In the genomic region with DNA sequence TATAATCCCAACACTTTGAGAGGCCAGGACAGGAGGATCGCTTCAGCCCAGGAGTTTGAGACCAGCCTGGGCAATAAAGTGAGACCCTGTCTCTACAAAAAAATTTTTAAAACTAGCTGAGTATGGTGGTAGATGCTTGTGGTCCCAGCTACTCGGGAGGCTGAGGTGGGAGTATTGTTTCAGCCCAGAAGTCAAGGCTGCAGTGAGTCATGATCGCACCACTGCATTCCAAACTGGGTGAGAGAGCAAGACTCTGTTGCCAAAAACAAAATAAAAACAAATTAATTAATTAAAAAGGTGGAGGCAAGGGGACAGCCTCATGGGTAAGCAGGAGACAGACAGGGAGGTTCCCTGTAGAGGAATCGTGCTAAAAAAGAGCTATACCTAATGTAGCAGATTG, we compare ENCODE assay signal across 22 cellular contexts. TPM values are rescaled to one million over a fixed set of nuclear protein-coding genes. Genes with fewer than 3 reads are reported as not detected.
DNase-seq lines count a peak whose midpoint lies in the region; ATAC-seq and TF ChIP-seq lines count a peak whose summit lies in the region.
"Had no signal": no experiment of that assay in that cellular context is flagged by ENCODE, and none has a peak within 500 bp of the region (broad histone marks: within the 10 kb centered on the region; RNA-seq: fewer than 3 reads in every experiment).

No MANE protein-coding gene starts in this region.

- H3K4me1 ChIP-seq in breast epithelium = no peaks in the 10 kb centered on the region
- no peaks in the 10 kb centered on the region for H3K4me1 ChIP-seq in sigmoid colon
- H3K4me1 ChIP-seq: esophagus squamous epithelium, pancreas, transverse colon had no signal

- no peaks in the 10 kb centered on the region for H3K27me3 Mint-ChIP-seq in MCF 10A (ENCODE audit: insufficient read depth, unreplicated experiment)
- H3K27me3 Mint-ChIP-seq: activated naive CD8-positive, alpha-beta T cell treated with anti-CD3 and anti-CD28 coated beads for 36 hours; stimulated activated naive CD8-positive, alpha-beta T cell treated with anti-CD3 and anti-CD28 coated beads, Interleukin-15, Interleukin-2, amounts not matched to agents 100 ng/mL and 50 ng/mL, for 24 hours had no signal

- H3K9me3 ChIP-seq in breast epithelium (no peaks in the 10 kb centered on the region), sigmoid colon (no peaks in the 10 kb centered on the region)
- H3K9me3 ChIP-seq: esophagus squamous epithelium, pancreas, transverse colon had no signal

- 91 to 95% methylated on average over 4 of the region's 4 CpGs for WGBS in sigmoid colon, 2 donors

- no peak overlapping the region for H3K27ac Mint-ChIP-seq in MCF 10A (ENCODE audit: low read depth, unreplicated experiment)
- H3K27ac Mint-ChIP-seq: activated naive CD8-positive, alpha-beta T cell treated with anti-CD3 and anti-CD28 coated beads for 36 hours; natural killer cell; stimulated activated naive CD8-positive, alpha-beta T cell treated with anti-CD3 and anti-CD28 coated beads, Interleukin-15, Interleukin-2, amounts not matched to agents 100 ng/mL and 50 ng/mL, for 24 hours had no signal

- in situ Hi-C loops in brain microvascular endothelial cell (cut with HindIII; ENCODE audit: low pct_ligation_motif_present, low sequenced_read_pairs) = no loop called here

- H3K4me3 Mint-ChIP-seq in MCF 10A (ENCODE audit: unreplicated experiment) = no peak overlapping the region
- H3K4me3 Mint-ChIP-seq: activated naive CD8-positive, alpha-beta T cell treated with anti-CD3 and anti-CD28 coated beads for 36 hours; natural killer cell; stimulated activated naive CD8-positive, alpha-beta T cell treated with anti-CD3 and anti-CD28 coated beads, Interleukin-15, Interleukin-2, amounts not matched to agents 100 ng/mL and 50 ng/mL, for 24 hours had no signal

- peaks cover 22% of the 10 kb centered on the region for H3K36me3 Mint-ChIP-seq in MCF 10A (ENCODE audit: insufficient read depth, unreplicated experiment)
- H3K36me3 Mint-ChIP-seq: natural killer cell had no signal

- BruUV-seq in MCF 10A (replicated peaks; lab: Mats Ljungman, UMichigan) = no TSS peak

- intact Hi-C loops in MCF 10A (cut with micrococcal nuclease) (no loop called here), breast epithelium (cut with DNase I; ENCODE audit: low total_unique reads) (no loop called here), sigmoid colon (cut with DNase I) (no loop called here)

- TF ChIP-seq CTCF in MCF 10A (IDR thresholded peaks at IDR 0.05; ENCODE audit: unreplicated experiment) (no peak), breast epithelium (IDR thresholded peaks at IDR 0.05) (no peak), brain microvascular endothelial cell (IDR thresholded peaks at IDR 0.05; ENCODE audit: low read depth, low read length, missing control alignments) (no peak), sigmoid colon (IDR thresholded peaks at IDR 0.05) (no peak)

- H3K27ac ChIP-seq in breast epithelium = no peak overlapping the region
- no peak overlapping the region for H3K27ac ChIP-seq in brain microvascular endothelial cell
- no peak overlapping the region for H3K27ac ChIP-seq in sigmoid colon
- H3K27ac ChIP-seq: 22Rv1, esophagus squamous epithelium, pancreas, transverse colon had no signal

- H3K4me3 ChIP-seq in breast epithelium = no peak overlapping the region
- H3K4me3 ChIP-seq in brain microvascular endothelial cell (ENCODE audit: low read depth, low read length) = no peak overlapping the region
- H3K4me3 ChIP-seq in sigmoid colon = no peak overlapping the region
- H3K4me3 ChIP-seq: esophagus squamous epithelium, pancreas, transverse colon had no signal

- peak; percentile 32 for DNase-seq in MCF 10A (ENCODE audit: unreplicated experiment)
- DNase-seq in breast epithelium (ENCODE audit: low spot score in 2 of 2) = no peak
- peak; percentile 53 for DNase-seq in brain microvascular endothelial cell
- peak; percentile 25 for DNase-seq in glomerular visceral epithelial cell (ENCODE audit: extremely low spot score)
- DNase-seq in sigmoid colon = no peak
- no peak for DNase-seq in NCI-H1417 treated with DMSO at 0.1 percent for 48 hours (lab: John Stamatoyannopoulos, UW)
- DNase-seq: activated naive CD8-positive, alpha-beta T cell treated with anti-CD3 and anti-CD28 coated beads for 36 hours; esophagus squamous epithelium; H7; hypothalamus; kidney; mammary epithelial cell; natural killer cell; NCI-H1930; pancreas; RPMI8226; transverse colon had no signal

- H3K4me1 Mint-ChIP-seq in MCF 10A (ENCODE audit: insufficient read depth, unreplicated experiment) = no peaks in the 10 kb centered on the region
- H3K4me1 Mint-ChIP-seq: activated naive CD8-positive, alpha-beta T cell treated with anti-CD3 and anti-CD28 coated beads for 36 hours; natural killer cell had no signal

- POLR2A ChIA-PET in MCF 10A (lab: Yijun Ruan, JAX) = interaction anchor here (0.7 to 1.8 kb wide), 5 partner anchors 11 to 82 kb away, joined by 3 to 7 read pairs (median 4); a partner anchor contains a TSS

- no peak for TF ChIP-seq POLR2A in breast epithelium (IDR thresholded peaks at IDR 0.05)
- no peak for TF ChIP-seq POLR2A in sigmoid colon (IDR thresholded peaks at IDR 0.05)

- CTCF ChIA-PET in MCF 10A (lab: Yijun Ruan, JAX) = interaction anchor here (0.6 to 1.3 kb wide), 6 partner anchors 9 to 246 kb away, joined by 3 to 7 read pairs (median 3); no protein-coding TSS in a partner anchor

- no peaks in the 10 kb centered on the region for H3K9me3 Mint-ChIP-seq in MCF 10A (ENCODE audit: unreplicated experiment)
- H3K9me3 Mint-ChIP-seq: activated naive CD8-positive, alpha-beta T cell treated with anti-CD3 and anti-CD28 coated beads for 36 hours; natural killer cell; stimulated activated naive CD8-positive, alpha-beta T cell treated with anti-CD3 and anti-CD28 coated beads, Interleukin-15, Interleukin-2, amounts not matched to agents 100 ng/mL and 50 ng/mL, for 24 hours had no signal

- H3K36me3 ChIP-seq in breast epithelium (no peaks in the 10 kb centered on the region), brain microvascular endothelial cell (replicated peaks) (no peaks in the 10 kb centered on the region), sigmoid colon (no peaks in the 10 kb centered on the region)
- H3K36me3 ChIP-seq: pancreas, transverse colon had no signal

- ATAC-seq in GM19467 (IDR thresholded peaks at IDR 0.05; ENCODE audit: unreplicated experiment) (no peak), HG03442 (IDR thresholded peaks at IDR 0.05; ENCODE audit: unreplicated experiment) (no peak)
- ATAC-seq: natural killer cell, pancreas, sciatic nerve had no signal

- TF ChIP-seq EP300 in sigmoid colon (IDR thresholded peaks at IDR 0.05) = no peak

- H3K27me3 ChIP-seq in breast epithelium = no peaks in the 10 kb centered on the region
- H3K27me3 ChIP-seq in brain microvascular endothelial cell (replicated peaks) = no peaks in the 10 kb centered on the region
- H3K27me3 ChIP-seq in sigmoid colon = no peaks in the 10 kb centered on the region
- H3K27me3 ChIP-seq: esophagus squamous epithelium, pancreas, transverse colon had no signal

RNA-seq across cellular contexts. Expression of a gene that starts 12.6 kb away (rescaled TPM):
- total RNA-seq in MCF 10A (2022) = 4.1 and 5.0 TPM in 2 replicates
- total RNA-seq in breast epithelium = 10 to 100 TPM in 2 of 3 donors, 1 to 10 TPM in 1; 3.4 to 24.6 (median 11.1) TPM
- 10 to 100 TPM in 1 of 4 donors, 1 to 10 TPM in 3; 1.6 to 14.5 (median 4.2) TPM for total RNA-seq in sigmoid colon
- 10 to 100 TPM in 1 of 3 donors, under 1 TPM in 1, not detected in 1; 0.60 to 20.9 TPM for polyA plus RNA-seq in sigmoid colon

RNA-seq across cellular contexts. Expression of a gene that starts 30.4 kb away (rescaled TPM):
- total RNA-seq in MCF 10A (2022) (207 and 254 TPM in 2 replicates), breast epithelium (100 to 1,000 TPM; 226 to 457 (median 311) TPM), sigmoid colon (100 to 1,000 TPM; 127 to 186 (median 174) TPM)
- polyA plus RNA-seq in sigmoid colon = 100 to 1,000 TPM in 1 of 3 donors, 10 to 100 TPM in 2; 15.3 to 107 (median 16.8) TPM

Comparison
In these comparisons a context has a peak if more than half of its experiments do, and no peak if none do; other contexts are left out.
1. DNase-seq: peak in MCF 10A (single experiment), brain microvascular endothelial cell (single experiment) and glomerular visceral epithelial cell (single experiment); none in breast epithelium (0 of 2), sigmoid colon (single experiment) and NCI-H1417 treated with DMSO at 0.1 percent for 48 hours (single experiment).